In genomic region chr3:183300996-183301562, GRCh38 we compare ENCODE assay signal across 20 cellular contexts. TPM values are rescaled to one million over a fixed set of nuclear protein-coding genes. Genes with fewer than 3 reads are reported as not detected.
A peak's percentile ranks its signal among the peaks of the same experiment; 100 is the strongest.
DNase-seq lines count a peak whose midpoint lies in the region; ATAC-seq and TF ChIP-seq lines count a peak whose summit lies in the region.
"Had no signal": no experiment of that assay in that cellular context is flagged by ENCODE, and none has a peak within 500 bp of the region (broad histone marks: within the 10 kb centered on the region; RNA-seq: fewer than 3 reads in every experiment).

No MANE protein-coding gene starts in this region.

- no peak overlapping the region for H3K14ac ChIP-seq in trophoblast cell (ENCODE audit: low read length)

- no peak overlapping the region for H3K4ac ChIP-seq in trophoblast cell (ENCODE audit: low read depth, low read length)

- peak in 1 of 2 donors; percentile 25 for TF ChIP-seq POLR2A in gastrocnemius medialis (IDR thresholded peaks at IDR 0.05)

- H3K79me2 ChIP-seq in trophoblast cell (ENCODE audit: control insufficient read depth, insufficient read depth, low read length, poor library complexity): no peaks in the 10 kb centered on the region

- H3K4me3 ChIP-seq in LNCaP clone FGC (ENCODE audit: low read depth, low read length): no peak overlapping the region
- no peak overlapping the region for H3K4me3 ChIP-seq in choroid plexus epithelial cell (ENCODE audit: low read depth, low read length)
- no peak overlapping the region for H3K4me3 ChIP-seq in gastrocnemius medialis
- no peak overlapping the region for H3K4me3 ChIP-seq in trophoblast cell (ENCODE audit: low read depth, low read length)
- H3K4me3 ChIP-seq: SJSA1, spleen, vagina had no signal

- H4K12ac ChIP-seq in trophoblast cell (ENCODE audit: low read depth, low read length): no peak overlapping the region

- H2BK120ac ChIP-seq in trophoblast cell (ENCODE audit: insufficient read depth, low read length, poor library complexity): no peak overlapping the region

- DNase-seq in Caki2 (ENCODE audit: low read depth) (peak; percentile 39), LNCaP clone FGC (ENCODE audit: low read depth) (peak; percentile 65), choroid plexus epithelial cell (ENCODE audit: low read depth) (peak; percentile 62), gastrocnemius medialis (no peak), putamen (ENCODE audit: low spot score) (no peak), trophoblast cell (no peak)
- DNase-seq: activated CD4-positive, alpha-beta T cell treated with anti-CD3 and anti-CD28 coated beads for 36 hours; anterior cingulate cortex; CD4-positive, alpha-beta memory T cell; central memory CD4-positive, alpha-beta T cell; DMS 273 treated with DMSO at 0.1 percent for 48 hours; KG1; NCI-H1436 treated with DMSO at 0.1 percent for 48 hours; NCI-H510A treated with DMSO at 0.1 percent for 48 hours; nucleus accumbens; spleen; stimulated activated CD4-positive, alpha-beta T cell treated with anti-CD3 and anti-CD28 coated beads, Interleukin-2, amount 100 ng/mL, for 48 hours had no signal

- H4K8ac ChIP-seq in trophoblast cell (ENCODE audit: low read depth, low read length): no peak overlapping the region

- in situ Hi-C loops in Caki2 (cut with HindIII; ENCODE audit: low pct_unique_long_range_greater_than_20kb, low sequenced_read_pairs) (no loop called here), gastrocnemius medialis (cut with MboI; ENCODE audit: low sequenced_read_pairs in 4 of 4) (loop anchor here in 1 of 4 donors (10.0 kb wide), 1 partner anchor 46 kb away; the partner anchor contains the start of gene B3GNT5)

- no peak overlapping the region for H4K91ac ChIP-seq in trophoblast cell (ENCODE audit: low read depth, low read length)

- intact Hi-C loops in gastrocnemius medialis (cut with DNase I; ENCODE audit: low total_unique reads): loop anchor here (10.0 kb wide), 1 partner anchor 1034 kb away; the partner anchor contains the start of gene FAM131A

- H2AFZ ChIP-seq in trophoblast cell (ENCODE audit: insufficient read depth, low read length, poor library complexity): no peak overlapping the region

- peak in 1 of 2 donors; percentile 35 for ATAC-seq in gastrocnemius medialis
- ATAC-seq in GM18511 (IDR thresholded peaks at IDR 0.05; ENCODE audit: unreplicated experiment): no peak
- ATAC-seq: activated CD4-positive, alpha-beta T cell treated with anti-CD3 and anti-CD28 coated beads for 36 hours had no signal

- H3K27me3 ChIP-seq in gastrocnemius medialis (no peaks in the 10 kb centered on the region), trophoblast cell (ENCODE audit: insufficient read depth, low read length) (no peaks in the 10 kb centered on the region)
- H3K27me3 ChIP-seq: SJSA1, spleen, vagina had no signal

- TF ChIP-seq CTCF in LNCaP clone FGC (IDR thresholded peaks at IDR 0.05; ENCODE audit: control insufficient read depth, extremely low read depth, insufficient read depth) (no peak), choroid plexus epithelial cell (conservative IDR thresholded peaks at IDR 0.05; ENCODE audit: low read depth, low read length) (no peak), gastrocnemius medialis (IDR thresholded peaks at IDR 0.05 in 4 of 5, conservative IDR thresholded peaks at IDR 0.05 in 1 of 5) (no peak)

- H3K36me3 ChIP-seq in gastrocnemius medialis (no peaks in the 10 kb centered on the region), trophoblast cell (ENCODE audit: control insufficient read depth in 1 of 2, insufficient read depth in 2 of 2, low read length in 2 of 2) (no peaks in the 10 kb centered on the region)
- H3K36me3 ChIP-seq: SJSA1, vagina had no signal

- no peaks in the 10 kb centered on the region for H3K9me3 ChIP-seq in gastrocnemius medialis
- H3K9me3 ChIP-seq in trophoblast cell (ENCODE audit: insufficient read depth, low read depth, low read length): peaks cover 2% of the 10 kb centered on the region
- H3K9me3 ChIP-seq: SJSA1, spleen, vagina had no signal

- no peak overlapping the region for H3K4me2 ChIP-seq in trophoblast cell (ENCODE audit: low read length)

- H2AK5ac ChIP-seq in trophoblast cell (ENCODE audit: low read length): no peak overlapping the region

- H3K27ac ChIP-seq in gastrocnemius medialis (peak overlapping the region; percentile 89 to 99 (median 94)), trophoblast cell (ENCODE audit: low read depth, low read length) (no peak overlapping the region)
- H3K27ac ChIP-seq: SJSA1, spleen, vagina had no signal

- no peaks in the 10 kb centered on the region for H3K79me1 ChIP-seq in trophoblast cell (ENCODE audit: low read length)

- no peak overlapping the region for H2BK12ac ChIP-seq in trophoblast cell (ENCODE audit: low read length)

- WGBS in trophoblast cell (ENCODE audit: extremely low coverage, insufficient coverage, insufficient read length): no CpG with 5 or more reads among the region's 6 CpGs

- no peak overlapping the region for H3K23ac ChIP-seq in trophoblast cell (ENCODE audit: low read length)

- H3K4me1 ChIP-seq in gastrocnemius medialis (peaks cover 58 to 86% of the 10 kb centered on the region in 2 donors), trophoblast cell (ENCODE audit: control insufficient read depth in 1 of 2, insufficient read depth in 2 of 2, low read length in 2 of 2) (peaks cover 8 to 10% of the 10 kb centered on the region in 2 experiments)

- H2BK5ac ChIP-seq in trophoblast cell (ENCODE audit: low read depth, low read length, poor library complexity): no peak overlapping the region

- no peak overlapping the region for H3K18ac ChIP-seq in trophoblast cell (ENCODE audit: low read length)

- no peak overlapping the region for H3K9ac ChIP-seq in trophoblast cell (ENCODE audit: low read length)

RNA-seq across cellular contexts. Expression of gene B3GNT5, which starts 48.0 kb away (rescaled TPM):
- total RNA-seq in Caki2 (2014; rRNA removed; shearing (Covaris generic); ENCODE audit: low replicate concordance): 7.9 and 8.0 TPM in 2 replicates
- total RNA-seq in gastrocnemius medialis: 10 to 100 TPM; 18.2 to 41.2 (median 26.0) TPM
- 34.5 and 36.5 TPM in 2 replicates for polyA plus RNA-seq in trophoblast cell (2013)

Comparison
In these comparisons a context has a peak if more than half of its experiments do, and no peak if none do; other contexts are left out.
1. DNase-seq: peak in Caki2 (single experiment), LNCaP clone FGC (single experiment) and choroid plexus epithelial cell (single experiment); none in gastrocnemius medialis (0 of 2), putamen (single experiment) and trophoblast cell (0 of 2).